In genomic region chr12:3078086-3078820, GRCh38 we compare ENCODE assay signal across 7 cellular contexts. TPM values are rescaled to one million over a fixed set of nuclear protein-coding genes. Genes with fewer than 3 reads are reported as not detected.
DNase-seq lines count a peak whose midpoint lies in the region; ATAC-seq and TF ChIP-seq lines count a peak whose summit lies in the region.

No MANE protein-coding gene starts in this region.

- no peaks in the 10 kb centered on the region for H3K36me3 ChIP-seq in HUES6 (ENCODE audit: control insufficient read depth, insufficient read depth, low read length)

- POLR2A ChIA-PET in activated CD8-positive, alpha-beta T cell treated with anti-CD3 and anti-CD28 coated beads, Interleukin-2, amount 10 ng/mL, durations not matched to agents 7 days and 5 days (lab: Charles Lee), result interaction anchor here (0.6 kb wide), 1 partner anchor 178 kb away, joined by 3 read pairs; no protein-coding TSS in a partner anchor

- H3K36me3 Mint-ChIP-seq in activated CD8-positive, alpha-beta T cell treated with anti-CD3 and anti-CD28 coated beads, Interleukin-2, amount 10 ng/mL, durations not matched to agents 7 days and 5 days (ENCODE audit: low read depth), result no peaks in the 10 kb centered on the region
- no peaks in the 10 kb centered on the region for H3K36me3 Mint-ChIP-seq in stimulated activated naive B cell treated with anti-CD40 and anti-IgM and Interleukin-4, amounts not matched to agents 10 μg/mL and 1 μg/mL and 100 μg/mL, for 72 hours

- H3K9me3 Mint-ChIP-seq in activated CD8-positive, alpha-beta T cell treated with anti-CD3 and anti-CD28 coated beads, Interleukin-2, amount 10 ng/mL, durations not matched to agents 7 days and 5 days (ENCODE audit: insufficient read depth), result no peaks in the 10 kb centered on the region
- H3K9me3 Mint-ChIP-seq in stimulated activated naive B cell treated with anti-CD40 and anti-IgM and Interleukin-4, amounts not matched to agents 10 μg/mL and 1 μg/mL and 100 μg/mL, for 72 hours, result no peaks in the 10 kb centered on the region

- no peak for TF ChIP-seq CTCF in omental fat pad (IDR thresholded peaks at IDR 0.05)

- H3K4me1 Mint-ChIP-seq in activated CD8-positive, alpha-beta T cell treated with anti-CD3 and anti-CD28 coated beads, Interleukin-2, amount 10 ng/mL, durations not matched to agents 7 days and 5 days (ENCODE audit: low read depth), result peaks cover 3% of the 10 kb centered on the region
- H3K4me1 Mint-ChIP-seq in stimulated activated naive B cell treated with anti-CD40 and anti-IgM and Interleukin-4, amounts not matched to agents 10 μg/mL and 1 μg/mL and 100 μg/mL, for 72 hours, result peaks cover 2 to 15% of the 10 kb centered on the region in 2 donors

- H3K27ac ChIP-seq in HUES6 (ENCODE audit: low read depth, low read length), result no peak overlapping the region

- H3K4me3 Mint-ChIP-seq in activated CD8-positive, alpha-beta T cell treated with anti-CD3 and anti-CD28 coated beads, Interleukin-2, amount 10 ng/mL, durations not matched to agents 7 days and 5 days, result peak overlapping the region; percentile 52
- peak overlapping the region; percentile 47 to 67 for H3K4me3 Mint-ChIP-seq in stimulated activated naive B cell treated with anti-CD40 and anti-IgM and Interleukin-4, amounts not matched to agents 10 μg/mL and 1 μg/mL and 100 μg/mL, for 72 hours

- H3K4me3 ChIP-seq in HUES6 (ENCODE audit: low read depth, low read length), result peak overlapping the region; percentile 67

- H3K9me3 ChIP-seq in HUES6 (ENCODE audit: control insufficient read depth, insufficient read depth, low read depth, low read length), result 0 out of 2 replicates have a peak, but pooled peaks cover 5% of the 10 kb centered on the region

- H3K27ac Mint-ChIP-seq in activated CD8-positive, alpha-beta T cell treated with anti-CD3 and anti-CD28 coated beads, Interleukin-2, amount 10 ng/mL, durations not matched to agents 7 days and 5 days, result no peak overlapping the region
- no peak overlapping the region for H3K27ac Mint-ChIP-seq in stimulated activated naive B cell treated with anti-CD40 and anti-IgM and Interleukin-4, amounts not matched to agents 10 μg/mL and 1 μg/mL and 100 μg/mL, for 72 hours

- H3K27me3 ChIP-seq in HUES6 (ENCODE audit: control insufficient read depth, insufficient read depth, low read length), result peaks cover 16% of the 10 kb centered on the region

- H3K4me1 ChIP-seq in HUES6 (ENCODE audit: control insufficient read depth, insufficient read depth, low read length), result peaks cover 18% of the 10 kb centered on the region

- peaks cover 30% of the 10 kb centered on the region for H3K27me3 Mint-ChIP-seq in activated CD8-positive, alpha-beta T cell treated with anti-CD3 and anti-CD28 coated beads, Interleukin-2, amount 10 ng/mL, durations not matched to agents 7 days and 5 days (ENCODE audit: low read depth)
- peaks cover 14 to 20% of the 10 kb centered on the region in 2 donors for H3K27me3 Mint-ChIP-seq in stimulated activated naive B cell treated with anti-CD40 and anti-IgM and Interleukin-4, amounts not matched to agents 10 μg/mL and 1 μg/mL and 100 μg/mL, for 72 hours

- CTCF ChIA-PET in activated CD8-positive, alpha-beta T cell treated with anti-CD3 and anti-CD28 coated beads, Interleukin-2, amount 10 ng/mL, durations not matched to agents 7 days and 5 days (lab: Charles Lee), result interaction anchor here (1.0 kb wide), 2 partner anchors 197 to 222 kb away, joined by 3 to 4 read pairs; no protein-coding TSS in a partner anchor

- ATAC-seq in activated CD8-positive, alpha-beta T cell treated with anti-CD3 and anti-CD28 coated beads, Interleukin-2, amount 10 ng/mL, durations not matched to agents 7 days and 5 days, result no peak
- ATAC-seq in stimulated activated naive B cell treated with anti-CD40 and anti-IgM and Interleukin-4, amounts not matched to agents 10 μg/mL and 1 μg/mL and 100 μg/mL, for 72 hours (replicated peaks), result no peak
- ATAC-seq in HG03565 (IDR thresholded peaks at IDR 0.05; ENCODE audit: unreplicated experiment), result no peak
- no peak for ATAC-seq in omental fat pad (ENCODE audit: low FRiP score)

- peak overlapping the region; percentile 46 for H3K9ac ChIP-seq in HUES6 (ENCODE audit: low read length)

- DNase-seq in activated CD8-positive, alpha-beta T cell treated with anti-CD3 and anti-CD28 coated beads, Interleukin-2, amount 10 ng/mL, durations not matched to agents 7 days and 5 days, result no peak
- DNase-seq in iPS-NIHi7 (ENCODE audit: extremely low spot score) (peak; percentile 36), omental fat pad (ENCODE audit: low spot score) (no peak), NCI-H345 treated with DMSO at 0.1 percent for 48 hours (lab: John Stamatoyannopoulos, UW; ENCODE audit: unreplicated experiment) (no peak)
- no peak for DNase-seq in stimulated activated naive B cell treated with anti-CD40 and anti-IgM and Interleukin-4, amounts not matched to agents 10 μg/mL and 1 μg/mL and 100 μg/mL, for 72 hours

RNA-seq across cellular contexts. Expression of gene TSPAN9, which starts 1.1 kb away (rescaled TPM):
- total RNA-seq in activated CD8-positive, alpha-beta T cell treated with anti-CD3 and anti-CD28 coated beads, Interleukin-2, amount 10 ng/mL, durations not matched to agents 7 days and 5 days, result not detected
- total RNA-seq in omental fat pad, result 10 to 100 TPM; 23.4 to 43.3 (median 29.4) TPM

Comparison
In these comparisons a context has a peak if more than half of its experiments do, and no peak if none do; other contexts are left out.
1. RNA of gene TSPAN9, which starts 1.1 kb away (total RNA-seq): 23.4 to 43.3 TPM in omental fat pad; not detected in activated CD8-positive, alpha-beta T cell treated with anti-CD3 and anti-CD28 coated beads, Interleukin-2, amount 10 ng/mL, durations not matched to agents 7 days and 5 days; every median in the first group is over 10 times any median in the second.